Comparison of ENCODE assay signal across 9 cellular contexts in genomic region chr1:201021333-201022177, GRCh38. TPM values are rescaled to one million over a fixed set of nuclear protein-coding genes. Genes with fewer than 3 reads are reported as not detected.
DNase-seq lines count a peak whose midpoint lies in the region; ATAC-seq, FAIRE-seq and TF ChIP-seq lines count a peak whose summit lies in the region.
"Had no signal": no experiment of that assay in that cellular context is flagged by ENCODE, and none has a peak within 500 bp of the region (broad histone marks: within the 10 kb centered on the region; RNA-seq: fewer than 3 reads in every experiment).

No MANE protein-coding gene starts in this region.

- POLR2A ChIA-PET in GM12878 (lab: Charles Lee) = interaction anchor here (0.5 to 4.6 kb wide), 13 partner anchors 13 to 399 kb away, joined by 3 to 27 read pairs (median 4); partner anchors contain the start of gene DDX59

- H3K4me1 ChIP-seq in GM12878 (ENCODE audit: control insufficient read depth, insufficient read depth, low read length) (peaks cover 86% of the 10 kb centered on the region), parathyroid adenoma (peaks cover 31% of the 10 kb centered on the region)

- no peak for TF ChIP-seq EP300 in GM12878 (IDR thresholded peaks at IDR 0.05; ENCODE audit: borderline replicate concordance in 1 of 2, control insufficient read depth in 1 of 2, low read depth in 2 of 2, low read length in 2 of 2)

- H3K27ac ChIP-seq in GM12878 (ENCODE audit: control insufficient read depth, insufficient read depth) (peak overlapping the region; percentile 94), parathyroid adenoma (peak overlapping the region; percentile 73)

- H3K4me2 ChIP-seq in GM12878 (ENCODE audit: control insufficient read depth, insufficient read depth) = peak overlapping the region; percentile 97
- no peak overlapping the region for H3K4me2 ChIP-seq in parathyroid adenoma (ENCODE audit: low read length)

- no peak overlapping the region; the same call in 1 of the 2 replicates for H2AFZ ChIP-seq in GM12878 (ENCODE audit: control insufficient read depth, low read depth, low read length)
- no peak overlapping the region for H2AFZ ChIP-seq in parathyroid adenoma

- FAIRE-seq in GM12878 (lab: Jason Lieb, UNC) = no peak

- WGBS in GM12878 (ENCODE audit: insufficient coverage, insufficient replicate concordance, low lambda C conversion rate, missing lambda C conversion rate) = 10% methylated on average over 9 of the region's 9 CpGs

- RAD21 ChIA-PET in GM12878 (lab: Charles Lee; ENCODE audit: unreplicated experiment) = interaction anchor here (0.6 to 15.8 kb wide), 14 partner anchors 15 to 461 kb away, joined by 3 to 239 read pairs (median 4); no protein-coding TSS in a partner anchor

- no peaks in the 10 kb centered on the region for H3K27me3 ChIP-seq in GM12878 (replicated peaks in 1 of 2; ENCODE audit: control insufficient read depth in 2 of 2, insufficient read depth in 2 of 2, low read length in 1 of 2)
- H3K27me3 ChIP-seq in parathyroid adenoma (ENCODE audit: control insufficient read depth, insufficient read depth, low read length) = no peaks in the 10 kb centered on the region

- H3K79me2 ChIP-seq in GM12878 (ENCODE audit: control insufficient read depth, insufficient read depth, low read length) = peaks cover 52% of the 10 kb centered on the region
- H3K79me2 ChIP-seq in parathyroid adenoma = peaks cover 5% of the 10 kb centered on the region

- ATAC-seq in GM12878 (peak; percentile 5), GM18861 (IDR thresholded peaks at IDR 0.05; ENCODE audit: unreplicated experiment) (no peak), HG03521 (IDR thresholded peaks at IDR 0.05; ENCODE audit: unreplicated experiment) (no peak)

- TF ChIP-seq POLR2A in GM10847 (IDR thresholded peaks at IDR 0.05; ENCODE audit: extremely low read depth, insufficient read length) (peak; percentile 44), GM12878 (IDR thresholded peaks at IDR 0.05; ENCODE audit: low read depth, low read length) (0 out of 2 replicates have a peak, but pooled peaks have one; percentile 8)

- in situ Hi-C loops in GM12878 (cut with MboI) = no loop called here

- H3K9ac ChIP-seq in GM12878 (ENCODE audit: control insufficient read depth, insufficient read depth, low read length) (peak overlapping the region; percentile 84), parathyroid adenoma (no peak overlapping the region)

- peak overlapping the region; percentile 93 for H3K4me3 ChIP-seq in GM12878
- no peak overlapping the region for H3K4me3 ChIP-seq in parathyroid adenoma (ENCODE audit: low read depth, low read length)

- no peaks in the 10 kb centered on the region for H3K36me3 ChIP-seq in GM12878 (ENCODE audit: control insufficient read depth in 2 of 2, insufficient read depth in 2 of 2, low read length in 1 of 2)
- no peaks in the 10 kb centered on the region for H3K36me3 ChIP-seq in parathyroid adenoma (ENCODE audit: control insufficient read depth, insufficient read depth, low read length)

- TF ChIP-seq RAD21 in GM12878 (IDR thresholded peaks at IDR 0.05; ENCODE audit: insufficient read depth, low read depth, low read length) = no peak

- peak; percentile 3 for DNase-seq in NCI-H146 treated with DMSO at 0.1 percent for 48 hours (lab: John Stamatoyannopoulos, UW; ENCODE audit: unreplicated experiment)
- no peak for DNase-seq in GM12878 (ENCODE audit: low read depth, low spot score)
- DNase-seq in DMS 273 treated with DMSO at 0.1 percent for 48 hours (lab: John Stamatoyannopoulos, UW) = no peak
- DNase-seq in KG1 (lab: John Stamatoyannopoulos, UW) = no peak
- DNase-seq: kidney glomerular epithelial cell had no signal

- H3K9me3 ChIP-seq in GM12878 (replicated peaks; ENCODE audit: control insufficient read depth, insufficient read depth, low read length) (no peaks in the 10 kb centered on the region), parathyroid adenoma (ENCODE audit: control insufficient read depth, low read length) (no peaks in the 10 kb centered on the region)

- SMC1A ChIA-PET in GM12878 (lab: Charles Lee; ENCODE audit: uncharacterized antibody, unreplicated experiment) = interaction anchor here (0.8 to 10.3 kb wide), 15 partner anchors 9 to 400 kb away, joined by 3 to 91 read pairs (median 5); partner anchors contain the start of gene DDX59

- TF ChIP-seq CTCF in GM12878 (IDR thresholded peaks at IDR 0.05 in 2 of 3, conservative IDR thresholded peaks at IDR 0.05 in 1 of 3; ENCODE audit: control insufficient read depth in 2 of 3, extremely low read depth in 1 of 3, insufficient read depth in 1 of 3, low read depth in 3 of 3, low read length in 3 of 3) (no peak), parathyroid adenoma (IDR thresholded peaks at IDR 0.05) (no peak)

- CTCF ChIA-PET in GM12878 (lab: Yijun Ruan, JAX) = interaction anchor here (0.5 to 16.7 kb wide), 17 partner anchors 9 to 491 kb away, joined by 3 to 250 read pairs (median 4); partner anchors contain the start of genes INAVA, KIF14 and TMEM9

- BruUV-seq in GM12878 (replicated peaks; lab: Mats Ljungman, UMichigan) = no TSS peak

- H4K20me1 ChIP-seq in GM12878 (ENCODE audit: control insufficient read depth, insufficient read depth) = no peaks in the 10 kb centered on the region

- intact Hi-C loops in GM12878 (cut with micrococcal nuclease; ENCODE audit: unreplicated experiment) = loop anchor here (5.0 kb wide), 1 partner anchor 129 kb away; the partner anchor contains the start of gene INAVA

TF ChIP-seq in GM12878, 131 proteins besides CTCF, POLR2A, EP300 and RAD21:
- TF ChIP-seq SRF (IDR thresholded peaks at IDR 0.05; ENCODE audit: low read depth in 2 of 2, low read length in 2 of 2) = peak; percentile 38 to 85; a peak in 3 of 4 replicates
- 0 out of 4 replicates have a peak, but pooled peaks of 1 of the 2 experiments have one; percentile 10 for TF ChIP-seq BHLHE40 (IDR thresholded peaks at IDR 0.05; ENCODE audit: borderline replicate concordance in 1 of 2, low read depth in 2 of 2, low read length in 1 of 2)
- 0 out of 2 replicates have a peak, but pooled peaks have one; percentile 10 for TF ChIP-seq MXI1 (IDR thresholded peaks at IDR 0.05; ENCODE audit: low read depth, low read length)
- peak; percentile 32; the same call in 1 of the 2 replicates for TF ChIP-seq EED (IDR thresholded peaks at IDR 0.05; ENCODE audit: low read depth)
- no peak for TF ChIP-seq PRDM15 (CRISPR knock-in tag; IDR thresholded peaks at IDR 0.05)
- no peak for TF ChIP-seq CHD4 (IDR thresholded peaks at IDR 0.05)
- TF ChIP-seq WRNIP1 (IDR thresholded peaks at IDR 0.05; ENCODE audit: borderline replicate concordance, low read depth, low read length) = no peak; the same call in 1 of the 2 replicates

RNA-seq across cellular contexts. Expression of gene KIF21B, which starts 2.0 kb away (rescaled TPM):
- total RNA-seq in GM12878 (2013; cell fraction: nucleolus; rRNA removed) = 52.3 and 59.4 TPM in 2 replicates
- total RNA-seq in GM12878 (2014; rRNA removed) (22.2 and 24.9 TPM in 2 replicates), GM12878 (2014; rRNA removed; fragmentation: Illumina TruSeq; extraction: Trizol) (13.5 and 16.1 TPM in 2 replicates), GM12878 (2021) (44.4 and 47.7 TPM in 2 replicates)
- polyA plus RNA-seq in GM12878 (2011; ENCODE audit: low read depth) = 4.4 TPM
- polyA plus RNA-seq in GM12878 (2011; rRNA removed) (6.2 and 9.2 TPM in 2 replicates), GM12878 (2014; fragmentation: Illumina TruSeq; extraction: Trizol) (13.1 and 24.3 TPM in 2 replicates), GM12878 (2014; fragmentation: Nextera tagmentation; extraction: Ambion mirVana) (1 to 10 TPM; 2.3 to 2.9 TPM), GM12878 (2014; rRNA removed) (33.3 and 36.8 TPM in 2 replicates), GM12878 (2016; fragmentation: Nextera tagmentation; extraction: Ambion mirVana) (1 to 10 TPM; 4.4 to 5.2 TPM)
- 14.5 and 16.7 TPM in 2 replicates for polyA plus RNA-seq in GM12878 (2011; cell fraction: cytosol; rRNA removed)
- 55.4 and 74.8 TPM in 2 replicates for polyA plus RNA-seq in GM12878 (2011; cell fraction: nucleus; rRNA removed)
- 8.4 and 9.0 TPM in 2 replicates for polyA plus RNA-seq in GM12878 (2012)
- polyA minus RNA-seq in GM12878 (2011; rRNA and poly(A)+ RNA removed) = 18.2 and 29.6 TPM in 2 replicates
- polyA minus RNA-seq in GM12878 (2011; cell fraction: cytosol; rRNA and poly(A)+ RNA removed) = 11.2 and 11.9 TPM in 2 replicates
- polyA minus RNA-seq in GM12878 (2011; cell fraction: nucleus; rRNA and poly(A)+ RNA removed) = 21.9 and 39.5 TPM in 2 replicates
